8 cellular contexts compared by ENCODE assay signal in the genomic region with DNA sequence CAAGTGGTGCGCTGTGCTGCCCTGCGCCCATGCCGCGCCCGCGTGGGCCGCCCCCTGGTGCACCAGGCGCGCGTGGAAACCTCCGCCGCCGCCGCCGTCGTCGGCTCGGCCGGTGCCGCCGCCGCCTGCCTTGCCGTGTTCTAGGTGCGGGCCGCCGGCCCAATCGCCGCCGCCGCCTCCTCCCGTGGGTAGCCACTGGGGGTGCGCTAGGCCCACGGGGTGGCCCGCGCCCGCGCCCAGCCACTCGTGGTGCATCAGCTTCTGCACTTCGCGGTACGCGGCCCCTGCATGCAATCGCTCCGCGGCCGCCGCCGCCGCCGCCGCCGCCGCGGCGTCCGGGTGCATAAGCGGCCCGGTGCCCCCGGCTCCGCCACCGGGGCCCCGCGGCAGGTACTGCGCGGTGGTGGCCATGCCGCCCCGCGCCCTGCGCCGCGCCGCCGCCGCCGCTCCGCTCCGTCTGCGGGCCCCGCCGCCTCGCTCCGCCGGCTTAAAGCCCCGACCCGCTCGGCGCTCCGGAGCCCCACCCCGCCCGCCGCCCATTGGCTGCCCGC. TPM values are rescaled to one million over a fixed set of nuclear protein-coding genes. Genes with fewer than 3 reads are reported as not detected.
DNase-seq lines count a peak whose midpoint lies in the region; TF ChIP-seq lines count a peak whose summit lies in the region.

Gene POU3F1, minus strand, starts transcription at position 461 of the 551 bp plus-strand sequence. Its CDS starts 50 bp downstream, at position 411.

- no peaks in the 10 kb centered on the region for H3K36me3 Mint-ChIP-seq in HFFc6 (ENCODE audit: low read depth)
- no peaks in the 10 kb centered on the region for H3K36me3 Mint-ChIP-seq in glutamatergic neuron (ENCODE audit: unreplicated experiment)

- peak within 1 kb of the TSS in 20 of 21 experiments; percentile 2 to 83 (median 66) for H3K27ac ChIP-seq in skin epidermis

- H3K27me3 Mint-ChIP-seq in HFFc6 (ENCODE audit: insufficient read depth), result peaks cover 53% of the 10 kb centered on the region
- peaks cover 25% of the 10 kb centered on the region for H3K27me3 Mint-ChIP-seq in glutamatergic neuron (ENCODE audit: unreplicated experiment)

- H3K4me3 Mint-ChIP-seq in HFFc6, result peak within 1 kb of the TSS; percentile 64
- H3K4me3 Mint-ChIP-seq in glutamatergic neuron (ENCODE audit: unreplicated experiment), result peak within 1 kb of the TSS; percentile 86

- no peak for DNase-seq in GM06990 (ENCODE audit: extremely low read depth, insufficient read length)
- no peak for DNase-seq in HFFc6
- no peak for DNase-seq in glutamatergic neuron
- no peak for DNase-seq in NCI-H187 (lab: John Stamatoyannopoulos, UW)
- DNase-seq in glomerular visceral epithelial cell (ENCODE audit: extremely low spot score), result no peak
- no peak for DNase-seq in DMS79 treated with DMSO at 0.1 percent for 48 hours (lab: John Stamatoyannopoulos, UW)

- H3K36me3 ChIP-seq in GM06990 (ENCODE audit: control insufficient read depth, insufficient read depth, low read length), result no peaks in the 10 kb centered on the region

- TF ChIP-seq CTCF in GM06990 (IDR thresholded peaks at IDR 0.05; ENCODE audit: insufficient read depth, low read length, poor library complexity, severe bottlenecking), result no peak
- no peak for TF ChIP-seq CTCF in HFFc6 (IDR thresholded peaks at IDR 0.05)
- no peak for TF ChIP-seq CTCF in WI38 (IDR thresholded peaks at IDR 0.05; ENCODE audit: low read depth, low read length)
- TF ChIP-seq CTCF in glutamatergic neuron (IDR thresholded peaks at IDR 0.05; ENCODE audit: partially characterized antibody, unreplicated experiment), result no peak

- H3K27me3 ChIP-seq in GM06990 (replicated peaks; ENCODE audit: control insufficient read depth, insufficient read depth, low read length), result no peaks in the 10 kb centered on the region

- H3K9me3 Mint-ChIP-seq in HFFc6 (no peaks in the 10 kb centered on the region), glutamatergic neuron (ENCODE audit: unreplicated experiment) (peaks cover 7% of the 10 kb centered on the region)

- H3K4me1 Mint-ChIP-seq in HFFc6 (ENCODE audit: low read depth) (peaks cover 5% of the 10 kb centered on the region; the same call in 1 of the 2 replicates), glutamatergic neuron (ENCODE audit: low read depth, unreplicated experiment) (peaks cover 18% of the 10 kb centered on the region)

- H3K27ac Mint-ChIP-seq in HFFc6, result no peak within 1 kb of the TSS
- H3K27ac Mint-ChIP-seq in glutamatergic neuron (ENCODE audit: unreplicated experiment), result no peak within 1 kb of the TSS

- peak within 1 kb of the TSS; percentile 68 for H3K4me3 ChIP-seq in GM06990 (replicated peaks; ENCODE audit: low read depth, low read length)
- peak within 1 kb of the TSS; percentile 55 for H3K4me3 ChIP-seq in WI38 (ENCODE audit: low read depth, low read length)
- peak within 1 kb of the TSS; percentile 40 to 72 (median 58) for H3K4me3 ChIP-seq in skin epidermis

RNA-seq across cellular contexts. Expression of gene POU3F1, which starts in this region (rescaled TPM):
- total RNA-seq in HFFc6 (2021; fragmentation: NEBNext Ultra II Directional; extraction: Animal tissue kit (Norgen Biotek cat#: 25700)), result under 1 TPM in 1 of 6 experiments, not detected in 5; 0.11 TPM
- total RNA-seq in glutamatergic neuron (ENCODE audit: unreplicated experiment), result 9.3 TPM
